Comparison of ENCODE assay signal across 11 cellular contexts in genomic region chrX:153597351-153597750, GRCh38. TPM values are rescaled to one million over a fixed set of nuclear protein-coding genes. Genes with fewer than 3 reads are reported as not detected.
DNase-seq lines count a peak whose midpoint lies in the region; ATAC-seq, FAIRE-seq and TF ChIP-seq lines count a peak whose summit lies in the region.
"Had no signal": no experiment of that assay in that cellular context is flagged by ENCODE, and none has a peak within 500 bp of the region (broad histone marks: within the 10 kb centered on the region; RNA-seq: fewer than 3 reads in every experiment).

No MANE protein-coding gene starts in this region.

- peaks cover 24% of the 10 kb centered on the region for H3K4me1 ChIP-seq in CD8-positive, alpha-beta T cell (ENCODE audit: insufficient read depth, low read length)

- no peak overlapping the region for H3K4me3 ChIP-seq in CD8-positive, alpha-beta T cell (ENCODE audit: low read depth, low read length)

- POLR2A ChIA-PET in CD8-positive, alpha-beta T cell (lab: Charles Lee), result interaction anchor here (2.3 kb wide), 1 partner anchor 11 kb away, joined by 10 read pairs; no protein-coding TSS in a partner anchor

- H3K9me3 ChIP-seq in CD8-positive, alpha-beta T cell (ENCODE audit: low read length), result no peaks in the 10 kb centered on the region

- no peak overlapping the region for H3K27ac Mint-ChIP-seq in CD8-positive, alpha-beta T cell
- H3K27ac Mint-ChIP-seq in IgD-negative memory B cell, result peak overlapping the region in 2 of 3 donors; percentile 52 to 83
- H3K27ac Mint-ChIP-seq in activated T-helper 2 cell treated with anti-CD3 and anti-CD28 coated beads, Interferon-gamma antibody, Interleukin-2, Interleukin-4, amounts not matched to agents 10 μg/mL and 5 μg/mL and 100 μg/mL, durations not matched to agents 14 hours and 24 hours and 36 hours, result no peak overlapping the region
- H3K27ac Mint-ChIP-seq in natural killer cell treated with Interleukin-12 subunit alpha and Interleukin-12 subunit beta and Interleukin-15 and Interleukin-18, amount 100 ng/mL, for 72 hours, result no peak overlapping the region

- no peaks in the 10 kb centered on the region for H3K27me3 ChIP-seq in CD8-positive, alpha-beta T cell (ENCODE audit: insufficient read depth, low read length)

- H3K4me1 Mint-ChIP-seq in CD8-positive, alpha-beta T cell (ENCODE audit: low read depth), result peaks cover 35% of the 10 kb centered on the region
- H3K4me1 Mint-ChIP-seq in IgD-negative memory B cell, result peaks cover 17 to 30% (median 27%) of the 10 kb centered on the region in 3 donors
- peaks cover 22% of the 10 kb centered on the region for H3K4me1 Mint-ChIP-seq in activated T-helper 2 cell treated with anti-CD3 and anti-CD28 coated beads, Interferon-gamma antibody, Interleukin-2, Interleukin-4, amounts not matched to agents 10 μg/mL and 5 μg/mL and 100 μg/mL, durations not matched to agents 14 hours and 24 hours and 36 hours (ENCODE audit: low read depth)
- peaks cover 14 to 23% of the 10 kb centered on the region in 2 donors for H3K4me1 Mint-ChIP-seq in natural killer cell treated with Interleukin-12 subunit alpha and Interleukin-12 subunit beta and Interleukin-15 and Interleukin-18, amount 100 ng/mL, for 72 hours (ENCODE audit: low read depth in 2 of 2)

- no peaks in the 10 kb centered on the region for H3K9me3 Mint-ChIP-seq in CD8-positive, alpha-beta T cell
- H3K9me3 Mint-ChIP-seq in IgD-negative memory B cell, result peaks cover 0 to 2% (median 0%) of the 10 kb centered on the region in 3 donors
- H3K9me3 Mint-ChIP-seq in activated T-helper 2 cell treated with anti-CD3 and anti-CD28 coated beads, Interferon-gamma antibody, Interleukin-2, Interleukin-4, amounts not matched to agents 10 μg/mL and 5 μg/mL and 100 μg/mL, durations not matched to agents 14 hours and 24 hours and 36 hours, result no peaks in the 10 kb centered on the region
- no peaks in the 10 kb centered on the region for H3K9me3 Mint-ChIP-seq in natural killer cell treated with Interleukin-12 subunit alpha and Interleukin-12 subunit beta and Interleukin-15 and Interleukin-18, amount 100 ng/mL, for 72 hours

- H3K36me3 Mint-ChIP-seq in CD8-positive, alpha-beta T cell, result peaks cover 29% of the 10 kb centered on the region
- H3K36me3 Mint-ChIP-seq in IgD-negative memory B cell, result peaks cover 4% of the 10 kb centered on the region
- H3K36me3 Mint-ChIP-seq in activated T-helper 2 cell treated with anti-CD3 and anti-CD28 coated beads, Interferon-gamma antibody, Interleukin-2, Interleukin-4, amounts not matched to agents 10 μg/mL and 5 μg/mL and 100 μg/mL, durations not matched to agents 14 hours and 24 hours and 36 hours (ENCODE audit: low read depth), result peaks cover 23% of the 10 kb centered on the region
- H3K36me3 Mint-ChIP-seq in natural killer cell treated with Interleukin-12 subunit alpha and Interleukin-12 subunit beta and Interleukin-15 and Interleukin-18, amount 100 ng/mL, for 72 hours, result no peaks in the 10 kb centered on the region

- TF ChIP-seq CTCF in CD8-positive, alpha-beta T cell (IDR thresholded peaks at IDR 0.05), result no peak

- CTCF ChIA-PET in CD8-positive, alpha-beta T cell (lab: Charles Lee), result interaction anchor here (1.7 to 3.5 kb wide), 2 partner anchors 12 to 43 kb away, joined by 3 to 20 read pairs; no protein-coding TSS in a partner anchor

- FAIRE-seq in urothelium cell line (lab: Jason Lieb, UNC), result no peak

- H3K36me3 ChIP-seq in CD8-positive, alpha-beta T cell (ENCODE audit: insufficient read depth, low read length), result peaks cover 3% of the 10 kb centered on the region

- no peak for ATAC-seq in CD8-positive, alpha-beta T cell
- ATAC-seq in natural killer cell treated with Interleukin-12 subunit alpha and Interleukin-12 subunit beta and Interleukin-15 and Interleukin-18, amount 100 ng/mL, for 72 hours, result no peak
- ATAC-seq in HG03354 (IDR thresholded peaks at IDR 0.05; ENCODE audit: poor library complexity, severe bottlenecking, unreplicated experiment) (no peak), GM21786 (IDR thresholded peaks at IDR 0.05; ENCODE audit: unreplicated experiment) (no peak)

- H3K4me3 Mint-ChIP-seq in CD8-positive, alpha-beta T cell, result peak overlapping the region; percentile 87
- H3K4me3 Mint-ChIP-seq in IgD-negative memory B cell, result peak overlapping the region; percentile 91 to 98 (median 94)
- H3K4me3 Mint-ChIP-seq in activated T-helper 2 cell treated with anti-CD3 and anti-CD28 coated beads, Interferon-gamma antibody, Interleukin-2, Interleukin-4, amounts not matched to agents 10 μg/mL and 5 μg/mL and 100 μg/mL, durations not matched to agents 14 hours and 24 hours and 36 hours (ENCODE audit: low read depth), result peak overlapping the region; percentile 88
- peak overlapping the region; percentile 85 for H3K4me3 Mint-ChIP-seq in natural killer cell treated with Interleukin-12 subunit alpha and Interleukin-12 subunit beta and Interleukin-15 and Interleukin-18, amount 100 ng/mL, for 72 hours

- H3K27me3 Mint-ChIP-seq in CD8-positive, alpha-beta T cell (ENCODE audit: low read depth), result no peaks in the 10 kb centered on the region
- H3K27me3 Mint-ChIP-seq in IgD-negative memory B cell, result no peaks in the 10 kb centered on the region
- H3K27me3 Mint-ChIP-seq in activated T-helper 2 cell treated with anti-CD3 and anti-CD28 coated beads, Interferon-gamma antibody, Interleukin-2, Interleukin-4, amounts not matched to agents 10 μg/mL and 5 μg/mL and 100 μg/mL, durations not matched to agents 14 hours and 24 hours and 36 hours (ENCODE audit: low read depth), result no peaks in the 10 kb centered on the region
- no peaks in the 10 kb centered on the region for H3K27me3 Mint-ChIP-seq in natural killer cell treated with Interleukin-12 subunit alpha and Interleukin-12 subunit beta and Interleukin-15 and Interleukin-18, amount 100 ng/mL, for 72 hours

- no peak for DNase-seq in CD8-positive, alpha-beta T cell
- DNase-seq in activated T-helper 2 cell treated with anti-CD3 and anti-CD28 coated beads, Interferon-gamma antibody, Interleukin-2, Interleukin-4, amounts not matched to agents 10 μg/mL and 5 μg/mL and 100 μg/mL, durations not matched to agents 14 hours and 24 hours and 36 hours (ENCODE audit: low spot score), result no peak
- DNase-seq in natural killer cell treated with Interleukin-12 subunit alpha and Interleukin-12 subunit beta and Interleukin-15 and Interleukin-18, amount 100 ng/mL, for 72 hours (ENCODE audit: low spot score), result no peak
- DNase-seq in NCI-H748 (lab: John Stamatoyannopoulos, UW; ENCODE audit: unreplicated experiment) (no peak), urothelium cell line (ENCODE audit: low spot score) (no peak)
- DNase-seq: activated CD4-positive, alpha-beta T cell treated with anti-CD3 and anti-CD28 coated beads, Interleukin-2, amount 50 U/mL, for 1 hour; NCI-H1105; NCI-H510A had no signal

- intact Hi-C loops in CD8-positive, alpha-beta T cell (cut with DNase I, micrococcal nuclease), result loop anchor here (5.0 kb wide), 4 partner anchors 125 to 655 kb away; partner anchors contain the start of genes ABCD1 (in 1 of the 2), BCAP31 (in 1 of the 2), HAUS7 (in 1 of the 2) and ZNF275 (in 1 of the 2)
- intact Hi-C loops in activated T-helper 2 cell treated with anti-CD3 and anti-CD28 coated beads, Interferon-gamma antibody, Interleukin-2, Interleukin-4, amounts not matched to agents 10 μg/mL and 5 μg/mL and 100 μg/mL, durations not matched to agents 14 hours and 24 hours and 36 hours (cut with micrococcal nuclease), result loop anchor here (5.0 kb wide), 1 partner anchor 125 kb away; the partner anchor contains the start of gene HAUS7

- no peak overlapping the region for H3K27ac ChIP-seq in CD8-positive, alpha-beta T cell (ENCODE audit: low read depth, low read length)

RNA-seq across cellular contexts. Expression of gene CCNQ, which starts 1.6 kb away (rescaled TPM):
- 10 to 100 TPM; 12.7 to 15.5 TPM for total RNA-seq in CD8-positive, alpha-beta T cell
- polyA plus RNA-seq in IgD-negative memory B cell, result 56.1 TPM
- total RNA-seq in activated T-helper 2 cell treated with anti-CD3 and anti-CD28 coated beads, Interferon-gamma antibody, Interleukin-2, Interleukin-4, amounts not matched to agents 10 μg/mL and 5 μg/mL and 100 μg/mL, durations not matched to agents 14 hours and 24 hours and 36 hours, result 23.6 and 25.3 TPM in 2 replicates
- total RNA-seq in natural killer cell treated with Interleukin-12 subunit alpha and Interleukin-12 subunit beta and Interleukin-15 and Interleukin-18, amount 100 ng/mL, for 72 hours, result 10 to 100 TPM; 16.4 to 30.7 TPM

RNA-seq across cellular contexts. Expression of gene DUSP9, which starts 49.7 kb away (rescaled TPM):
- not detected for total RNA-seq in CD8-positive, alpha-beta T cell
- polyA plus RNA-seq in IgD-negative memory B cell, result not detected
- total RNA-seq in activated T-helper 2 cell treated with anti-CD3 and anti-CD28 coated beads, Interferon-gamma antibody, Interleukin-2, Interleukin-4, amounts not matched to agents 10 μg/mL and 5 μg/mL and 100 μg/mL, durations not matched to agents 14 hours and 24 hours and 36 hours, result 0.11 and 0.16 TPM in 2 replicates
- total RNA-seq in natural killer cell treated with Interleukin-12 subunit alpha and Interleukin-12 subunit beta and Interleukin-15 and Interleukin-18, amount 100 ng/mL, for 72 hours, result not detected

Comparison
In these comparisons a context has a peak if more than half of its experiments do, and no peak if none do; other contexts are left out.
1. H3K27ac Mint-ChIP-seq: peak in IgD-negative memory B cell (2 of 3); none in CD8-positive, alpha-beta T cell (single experiment), activated T-helper 2 cell treated with anti-CD3 and anti-CD28 coated beads, Interferon-gamma antibody, Interleukin-2, Interleukin-4, amounts not matched to agents 10 μg/mL and 5 μg/mL and 100 μg/mL, durations not matched to agents 14 hours and 24 hours and 36 hours (single experiment) and natural killer cell treated with Interleukin-12 subunit alpha and Interleukin-12 subunit beta and Interleukin-15 and Interleukin-18, amount 100 ng/mL, for 72 hours (0 of 2).
2. Peak in every context shown above with its lines, with median percentiles within 50 percentile points of each other: H3K4me3 Mint-ChIP-seq.